8 cellular contexts compared by ENCODE assay signal in genomic region chr9:122374885-122375420, GRCh38. TPM values are rescaled to one million over a fixed set of nuclear protein-coding genes. Genes with fewer than 3 reads are reported as not detected.
DNase-seq lines count a peak whose midpoint lies in the region; ATAC-seq and TF ChIP-seq lines count a peak whose summit lies in the region.
"Had no signal": no experiment of that assay in that cellular context is flagged by ENCODE, and none has a peak within 500 bp of the region (broad histone marks: within the 10 kb centered on the region; RNA-seq: fewer than 3 reads in every experiment).

No MANE protein-coding gene starts in this region.

- H3K36me3 ChIP-seq in tibial nerve, result no peaks in the 10 kb centered on the region

- no peak for TF ChIP-seq POLR2A in tibial nerve (IDR thresholded peaks at IDR 0.05)

- peaks cover 0 to 37% (median 3%) of the 10 kb centered on the region in 4 donors for H3K4me1 ChIP-seq in tibial nerve

- intact Hi-C loops in left colon (cut with DNase I, micrococcal nuclease), result loop anchor here in 1 of 2 donors (10.0 kb wide), 1 partner anchor 80 kb away; no protein-coding TSS in a partner anchor

- peaks cover 0 to 9% of the 10 kb centered on the region in 2 donors for H3K27me3 ChIP-seq in tibial nerve

- TF ChIP-seq EP300 in tibial nerve (IDR thresholded peaks at IDR 0.05), result no peak

- peaks cover 0 to 6% (median 0%) of the 10 kb centered on the region in 4 donors for H3K9me3 ChIP-seq in tibial nerve

- TF ChIP-seq CTCF in coronary artery (IDR thresholded peaks at IDR 0.05) (no peak), tibial nerve (IDR thresholded peaks at IDR 0.05) (no peak)

- WGBS in tibial nerve, 2 donors, result 15 to 30% methylated on average over 14 of the region's 14 CpGs

- peak overlapping the region in 1 of 2 donors; percentile 60 for H3K27ac ChIP-seq in coronary artery
- no peak overlapping the region for H3K27ac ChIP-seq in tibial nerve

- ATAC-seq in left colon (peak; percentile 79), HG03045 (IDR thresholded peaks at IDR 0.05; ENCODE audit: unreplicated experiment) (no peak), HG02610 (IDR thresholded peaks at IDR 0.05; ENCODE audit: unreplicated experiment) (no peak), HG03342 (IDR thresholded peaks at IDR 0.05; ENCODE audit: unreplicated experiment) (no peak)

- peak; percentile 44 for DNase-seq in NCI-H2196 treated with DMSO at 0.1 percent for 48 hours (lab: John Stamatoyannopoulos, UW; ENCODE audit: unreplicated experiment)
- DNase-seq in coronary artery (ENCODE audit: low spot score), result no peak
- peak; percentile 80 to 85 for DNase-seq in left colon
- DNase-seq in tibial nerve (ENCODE audit: low spot score in 2 of 2), result peak; percentile 56 to 58
- DNase-seq: activated CD4-positive, alpha-beta T cell treated with anti-CD3 and anti-CD28 coated beads, Interleukin-2, amount 50 U/mL, for 48 hours had no signal

- H3K4me3 ChIP-seq in coronary artery, result peak overlapping the region; percentile 51
- H3K4me3 ChIP-seq in tibial nerve, result no peak overlapping the region

RNA-seq across cellular contexts. Expression of gene PTGS1, which starts 4.1 kb away (rescaled TPM):
- total RNA-seq in left colon (10 to 100 TPM in 1 of 2 donors, 1 to 10 TPM in 1; 7.8 to 25.4 TPM), tibial nerve (1 to 10 TPM; 2.2 to 7.3 (median 4.4) TPM)
